1 cellular context compared by ENCODE assay signal in genomic region chr1:89295187-89295586, GRCh38.
TF ChIP-seq lines count a peak whose summit lies in the region.

No MANE protein-coding gene starts in this region.

TF ChIP-seq in SK-N-SH, 30 proteins besides CTCF, POLR2A, EP300 and RAD21:
- TF ChIP-seq SMC3 (IDR thresholded peaks at IDR 0.05; ENCODE audit: low read depth, low read length) (no peak), RCOR1 (IDR thresholded peaks at IDR 0.05; ENCODE audit: low read length) (no peak)
- TF ChIP-seq, protein P1, sequence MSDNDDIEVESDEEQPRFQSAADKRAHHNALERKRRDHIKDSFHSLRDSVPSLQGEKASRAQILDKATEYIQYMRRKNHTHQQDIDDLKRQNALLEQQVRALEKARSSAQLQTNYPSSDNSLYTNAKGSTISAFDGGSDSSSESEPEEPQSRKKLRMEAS (IDR thresholded peaks at IDR 0.05; ENCODE audit: low read depth), result no peak
